ENCODE assay signal across 38 cellular contexts in genomic region chr10:128774979-128775378, GRCh38.
"Had no signal": no experiment of that assay in that cellular context is flagged by ENCODE, and none has a peak within 500 bp of the region (broad histone marks: within the 10 kb centered on the region; RNA-seq: fewer than 3 reads in every experiment).

No MANE protein-coding gene starts in this region.

- H3K9me3 Mint-ChIP-seq: activated CD4-positive, alpha-beta T cell treated with anti-CD3 and anti-CD28 coated beads, Interleukin-2, amount 10 ng/mL, durations not matched to agents 24 days and 14 days; activated CD8-positive, alpha-beta T cell treated with anti-CD3 and anti-CD28 coated beads for 36 hours; activated T-cell treated with anti-CD3 and anti-CD28 coated beads, Interleukin-2, amount 50 U/mL, for 72 hours; activated T-helper 1 cell treated with anti-CD3 and anti-CD28 coated beads, Interleukin-12 subunit alpha, Interleukin-12 subunit beta, Interleukin-2, Interleukin-4 antibody, amounts not matched to agents 30 ng/mL and 10 ng/mL and 1 ng/mL, durations not matched to agents 14 hours and 24 hours and 36 hours; T-helper 2 cell treated with Interferon-gamma antibody and Interleukin-4, amounts not matched to agents 5 μg/mL and 100 μg/mL, for 36 hours had no signal

- H3K27me3 Mint-ChIP-seq: activated B cell treated with CpG ODN at 0.5 μM for 24 hours; activated CD4-positive, alpha-beta T cell treated with anti-CD3 and anti-CD28 coated beads, Interleukin-2, amount 10 ng/mL, durations not matched to agents 24 days and 14 days; activated T-helper 17 cell treated with anti-CD3 and anti-CD28 coated beads, Interleukin-2, amount 50 U/mL, for 72 hours had no signal

- FAIRE-seq: astrocyte, bronchial epithelial cell, TTC549 had no signal

- H3K4me3 ChIP-seq: adrenal gland, body of pancreas, cardiac muscle cell had no signal

- H3K27ac ChIP-seq: adrenal gland, body of pancreas, brain microvascular endothelial cell, cardiac muscle cell, VCaP had no signal

- H3K4me3 Mint-ChIP-seq: activated B cell treated with CpG ODN at 0.5 μM for 24 hours; activated CD4-positive, alpha-beta memory T cell treated with anti-CD3 and anti-CD28 coated beads for 36 hours; activated CD4-positive, alpha-beta T cell treated with anti-CD3 and anti-CD28 coated beads, Interleukin-2, amount 10 ng/mL, durations not matched to agents 24 days and 14 days; activated CD8-positive, alpha-beta T cell treated with anti-CD3 and anti-CD28 coated beads for 36 hours; activated naive CD4-positive, alpha-beta T cell treated with anti-CD3 and anti-CD28 coated beads for 36 hours; activated naive CD8-positive, alpha-beta T cell treated with anti-CD3 and anti-CD28 coated beads for 36 hours; activated T-cell treated with anti-CD3 and anti-CD28 coated beads, Interleukin-2, amount 50 U/mL, for 4 hours; activated T-cell treated with anti-CD3 and anti-CD28 coated beads, Interleukin-2, amount 50 U/mL, for 72 hours; activated T-helper 1 cell treated with anti-CD3 and anti-CD28 coated beads, Interleukin-12 subunit alpha, Interleukin-12 subunit beta, Interleukin-2, Interleukin-4 antibody, amounts not matched to agents 30 ng/mL and 10 ng/mL and 1 ng/mL, durations not matched to agents 14 hours and 24 hours and 36 hours; activated T-helper 17 cell treated with anti-CD3 and anti-CD28 coated beads, Interleukin-2, amount 50 U/mL, for 72 hours; central memory CD8-positive, alpha-beta T cell; T-helper 17 cell; T-helper 2 cell treated with Interferon-gamma antibody and Interleukin-4, amounts not matched to agents 5 μg/mL and 100 μg/mL, for 36 hours had no signal

- H3K4me1 Mint-ChIP-seq: activated B cell treated with CpG ODN at 0.5 μM for 24 hours; activated CD4-positive, alpha-beta T cell treated with anti-CD3 and anti-CD28 coated beads, Interleukin-2, amount 10 ng/mL, durations not matched to agents 24 days and 14 days; activated naive CD8-positive, alpha-beta T cell treated with anti-CD3 and anti-CD28 coated beads for 36 hours; activated T-helper 17 cell treated with anti-CD3 and anti-CD28 coated beads, Interleukin-2, amount 50 U/mL, for 72 hours; central memory CD8-positive, alpha-beta T cell; T-helper 17 cell had no signal

- H3K9me3 ChIP-seq: adrenal gland, body of pancreas had no signal

- ATAC-seq: activated CD8-positive, alpha-beta T cell treated with anti-CD3 and anti-CD28 coated beads for 36 hours; activated naive CD4-positive, alpha-beta T cell treated with anti-CD3 and anti-CD28 coated beads, Interleukin-2, amount 50 U/mL, for 72 hours; activated T-cell treated with anti-CD3 and anti-CD28 coated beads, Interleukin-2, amount 50 U/mL, for 4 hours; activated T-cell treated with anti-CD3 and anti-CD28 coated beads, Interleukin-2, amount 50 U/mL, for 72 hours; activated T-helper 17 cell treated with anti-CD3 and anti-CD28 coated beads, Interleukin-2, amount 50 U/mL, for 72 hours; body of pancreas; T-helper 17 cell had no signal

- H3K36me3 ChIP-seq: adrenal gland, brain microvascular endothelial cell, cardiac muscle cell had no signal

- DNase-seq: activated B cell treated with CpG ODN at 0.5 μM for 24 hours; activated CD4-positive, alpha-beta memory T cell treated with anti-CD3 and anti-CD28 coated beads for 36 hours; activated CD4-positive, alpha-beta T cell treated with anti-CD3 and anti-CD28 coated beads for 4 hours; activated CD4-positive, alpha-beta T cell treated with anti-CD3 and anti-CD28 coated beads, Interleukin-2, amount 10 ng/mL, durations not matched to agents 24 days and 14 days; activated CD4-positive, alpha-beta T cell treated with anti-CD3 and anti-CD28 coated beads, Interleukin-2, amount 50 U/mL, for 1 hour; activated CD4-positive, alpha-beta T cell treated with anti-CD3 and anti-CD28 coated beads, Interleukin-2, amount 50 U/mL, for 4 hours; activated CD4-positive, CD25-positive, alpha-beta regulatory T cell treated with anti-CD3 and anti-CD28 coated beads, Interleukin-2, amount 50 U/mL, for 72 hours; activated CD8-positive, alpha-beta memory T cell treated with anti-CD3 and anti-CD28 coated beads, Interleukin-2, amount 50 U/mL, for 4 hours; activated CD8-positive, alpha-beta T cell treated with anti-CD3 and anti-CD28 coated beads for 36 hours; activated effector memory CD4-positive, alpha-beta T cell treated with anti-CD3 and anti-CD28 coated beads, Interleukin-2, amount 50 U/mL, for 16 hours; activated gamma-delta T cell treated with Interleukin-2 at 50 U/mL for 16 hours; activated naive CD4-positive, alpha-beta T cell; activated naive CD4-positive, alpha-beta T cell treated with anti-CD3 and anti-CD28 coated beads for 36 hours; activated naive CD4-positive, alpha-beta T cell treated with anti-CD3 and anti-CD28 coated beads, Interleukin-2, amount 50 U/mL, for 16 hours; activated naive CD8-positive, alpha-beta T cell treated with anti-CD3 and anti-CD28 coated beads for 36 hours; activated T-cell treated with anti-CD3 and anti-CD28 coated beads for 4 hours; activated T-cell treated with anti-CD3 and anti-CD28 coated beads, Interleukin-2, amount 50 U/mL, for 1 hour; activated T-cell treated with anti-CD3 and anti-CD28 coated beads, Interleukin-2, amount 50 U/mL, for 4 hours; activated T-cell treated with anti-CD3 and anti-CD28 coated beads, Interleukin-2, amount 50 U/mL, for 72 hours; adrenal gland; amniotic stem cell; aorta; body of pancreas; brain microvascular endothelial cell; caudate nucleus; cerebellar nuclear complex; T-helper 17 cell; T-helper 9 cell had no signal

- H3K27ac Mint-ChIP-seq: activated B cell treated with CpG ODN at 0.5 μM for 24 hours; activated CD4-positive, alpha-beta memory T cell treated with anti-CD3 and anti-CD28 coated beads for 36 hours; activated CD4-positive, alpha-beta T cell treated with anti-CD3 and anti-CD28 coated beads, Interleukin-2, amount 10 ng/mL, durations not matched to agents 24 days and 14 days; activated CD8-positive, alpha-beta T cell treated with anti-CD3 and anti-CD28 coated beads for 36 hours; activated naive CD4-positive, alpha-beta T cell treated with anti-CD3 and anti-CD28 coated beads for 36 hours; activated naive CD4-positive, alpha-beta T cell treated with anti-CD3 and anti-CD28 coated beads, Interleukin-2, amount 50 U/mL, for 72 hours; activated naive CD8-positive, alpha-beta T cell treated with anti-CD3 and anti-CD28 coated beads for 36 hours; activated T-cell treated with anti-CD3 and anti-CD28 coated beads, Interleukin-2, amount 50 U/mL, for 72 hours; activated T-helper 1 cell treated with anti-CD3 and anti-CD28 coated beads, Interleukin-12 subunit alpha, Interleukin-12 subunit beta, Interleukin-2, Interleukin-4 antibody, amounts not matched to agents 30 ng/mL and 10 ng/mL and 1 ng/mL, durations not matched to agents 14 hours and 24 hours and 36 hours; activated T-helper 17 cell treated with anti-CD3 and anti-CD28 coated beads, Interleukin-2, amount 50 U/mL, for 72 hours; T-helper 17 cell; T-helper 2 cell treated with Interferon-gamma antibody and Interleukin-4, amounts not matched to agents 5 μg/mL and 100 μg/mL, for 36 hours had no signal

- H3K36me3 Mint-ChIP-seq: activated CD4-positive, alpha-beta memory T cell treated with anti-CD3 and anti-CD28 coated beads for 36 hours; activated naive CD4-positive, alpha-beta T cell treated with anti-CD3 and anti-CD28 coated beads, Interleukin-2, amount 50 U/mL, for 72 hours; activated naive CD8-positive, alpha-beta T cell treated with anti-CD3 and anti-CD28 coated beads for 36 hours had no signal

- H3K4me1 ChIP-seq: adrenal gland, body of pancreas had no signal

- H3K27me3 ChIP-seq: adrenal gland, body of pancreas, brain microvascular endothelial cell, cardiac muscle cell had no signal
